In genomic region chr14:50599700-50600444, GRCh38 we compare ENCODE assay signal across 1 cellular context.
TF ChIP-seq lines count a peak whose summit lies in the region.

No MANE protein-coding gene starts in this region.

TF ChIP-seq in IMR-90, 13 proteins besides CTCF, POLR2A, EP300 and RAD21 (continued from another document):
- no peak for TF ChIP-seq ELK1 (IDR thresholded peaks at IDR 0.05; ENCODE audit: borderline replicate concordance, low read depth, low read length)
- TF ChIP-seq USF2 (IDR thresholded peaks at IDR 0.05; ENCODE audit: low read depth, low read length), result no peak
- no peak for TF ChIP-seq MAZ (IDR thresholded peaks at IDR 0.05; ENCODE audit: borderline replicate concordance, low read depth, low read length)
